21 cellular contexts compared by ENCODE assay signal in the genomic region with DNA sequence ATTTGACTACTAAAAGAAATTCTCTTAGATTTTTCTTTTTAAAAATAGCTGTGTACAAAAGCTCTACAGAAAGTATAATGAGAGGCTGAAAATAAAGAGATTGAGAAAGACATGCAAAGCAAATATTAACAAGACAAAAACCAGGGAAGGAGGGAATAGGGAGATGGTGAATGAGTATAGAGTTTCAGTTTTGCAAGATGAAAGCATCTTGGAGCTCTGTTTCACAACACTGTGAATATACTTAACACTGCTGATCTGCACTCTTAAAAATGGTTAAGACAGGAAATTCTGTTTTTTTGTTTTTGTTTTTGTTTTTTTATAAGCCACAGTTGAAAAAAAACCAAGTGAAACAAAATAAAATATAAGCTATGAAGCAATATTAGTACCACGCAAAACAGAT. TPM values are rescaled to one million over a fixed set of nuclear protein-coding genes. Genes with fewer than 3 reads are reported as not detected.
"Had no signal": no experiment of that assay in that cellular context is flagged by ENCODE, and none has a peak within 500 bp of the region (broad histone marks: within the 10 kb centered on the region; RNA-seq: fewer than 3 reads in every experiment).

No MANE protein-coding gene starts in this region.

- DNase-seq: activated CD4-positive, alpha-beta memory T cell treated with anti-CD3 and anti-CD28 coated beads, Interleukin-2, amount 10 ng/mL, durations not matched to agents 7 days and 5 days; activated CD4-positive, alpha-beta T cell treated with anti-CD3 and anti-CD28 coated beads for 48 hours; activated CD4-positive, CD25-positive, alpha-beta regulatory T cell; activated CD8-positive, alpha-beta memory T cell treated with anti-CD3 and anti-CD28 coated beads, Interleukin-2, amount 10 ng/mL, durations not matched to agents 7 days and 5 days; activated naive CD4-positive, alpha-beta T cell treated with Interleukin-2 at 50 U/mL for 16 hours; cortex of kidney; islet precursor cell; left colon; lower lobe of right lung; right lobe of liver; stimulated activated CD4-positive, alpha-beta T cell treated with anti-CD3 and anti-CD28 coated beads, Interleukin-4, amount 100 ng/mL, for 4 hours; T-helper 9 cell; thyroid gland had no signal

- H3K79me2 ChIP-seq: parathyroid adenoma had no signal

- H3K9me3 Mint-ChIP-seq: activated CD4-positive, alpha-beta memory T cell treated with anti-CD3 and anti-CD28 coated beads, Interleukin-2, amount 10 ng/mL, durations not matched to agents 7 days and 5 days; activated T-helper 2 cell treated with anti-CD3 and anti-CD28 coated beads, Interferon-gamma antibody, Interleukin-2, Interleukin-4, amounts not matched to agents 10 μg/mL and 5 μg/mL and 100 μg/mL, durations not matched to agents 14 hours and 24 hours and 36 hours; stimulated activated memory B cell treated with anti-CD40 and anti-IgM and Interleukin-4, amounts not matched to agents 10 μg/mL and 1 μg/mL and 100 μg/mL, for 72 hours had no signal

- H3K27me3 ChIP-seq: ascending aorta, breast epithelium, hepatocyte, right lobe of liver, thyroid gland had no signal

- H3K9me3 ChIP-seq: ascending aorta, breast epithelium, lower lobe of right lung, right lobe of liver, thyroid gland had no signal

- H3K9ac ChIP-seq: parathyroid adenoma had no signal

- H3K27me3 Mint-ChIP-seq: activated CD4-positive, alpha-beta memory T cell treated with anti-CD3 and anti-CD28 coated beads, Interleukin-2, amount 10 ng/mL, durations not matched to agents 7 days and 5 days; activated CD8-positive, alpha-beta memory T cell treated with anti-CD3 and anti-CD28 coated beads, Interleukin-2, amount 10 ng/mL, durations not matched to agents 7 days and 5 days; stimulated activated memory B cell treated with anti-CD40 and anti-IgM and Interleukin-4, amounts not matched to agents 10 μg/mL and 1 μg/mL and 100 μg/mL, for 72 hours had no signal

- ATAC-seq: activated CD8-positive, alpha-beta memory T cell treated with anti-CD3 and anti-CD28 coated beads, Interleukin-2, amount 10 ng/mL, durations not matched to agents 7 days and 5 days; left colon; lower lobe of right lung; stimulated activated memory B cell treated with anti-CD40 and anti-IgM and Interleukin-4, amounts not matched to agents 10 μg/mL and 1 μg/mL and 100 μg/mL, for 72 hours had no signal

- H3K36me3 ChIP-seq: breast epithelium, right lobe of liver had no signal

- H3K4me2 ChIP-seq: hepatocyte, smooth muscle cell had no signal

- H2AFZ ChIP-seq: hepatocyte, parathyroid adenoma had no signal

- H3K4me3 Mint-ChIP-seq: activated CD4-positive, alpha-beta memory T cell treated with anti-CD3 and anti-CD28 coated beads, Interleukin-2, amount 10 ng/mL, durations not matched to agents 7 days and 5 days; activated CD8-positive, alpha-beta memory T cell treated with anti-CD3 and anti-CD28 coated beads, Interleukin-2, amount 10 ng/mL, durations not matched to agents 7 days and 5 days; nephron; stimulated activated memory B cell treated with anti-CD40 and anti-IgM and Interleukin-4, amounts not matched to agents 10 μg/mL and 1 μg/mL and 100 μg/mL, for 72 hours had no signal

- H3K4me3 ChIP-seq: ascending aorta, breast epithelium, hepatocyte, lower lobe of right lung, right lobe of liver, smooth muscle cell, thyroid gland had no signal

- H3K27ac ChIP-seq: ascending aorta, breast epithelium, hepatocyte, lower lobe of right lung, parathyroid adenoma, right lobe of liver, thyroid gland had no signal

- H3K4me1 ChIP-seq: breast epithelium had no signal

- H3K27ac Mint-ChIP-seq: activated CD4-positive, alpha-beta memory T cell treated with anti-CD3 and anti-CD28 coated beads, Interleukin-2, amount 10 ng/mL, durations not matched to agents 7 days and 5 days; activated CD8-positive, alpha-beta memory T cell treated with anti-CD3 and anti-CD28 coated beads, Interleukin-2, amount 10 ng/mL, durations not matched to agents 7 days and 5 days; activated T-helper 2 cell treated with anti-CD3 and anti-CD28 coated beads, Interferon-gamma antibody, Interleukin-2, Interleukin-4, amounts not matched to agents 10 μg/mL and 5 μg/mL and 100 μg/mL, durations not matched to agents 14 hours and 24 hours and 36 hours; nephron; stimulated activated memory B cell treated with anti-CD40 and anti-IgM and Interleukin-4, amounts not matched to agents 10 μg/mL and 1 μg/mL and 100 μg/mL, for 72 hours had no signal

RNA-seq across cellular contexts. Expression of gene PKNOX2, which starts 58.6 kb away (rescaled TPM):
- total RNA-seq: activated CD4-positive, alpha-beta memory T cell treated with anti-CD3 and anti-CD28 coated beads, Interleukin-2, amount 10 ng/mL, durations not matched to agents 7 days and 5 days; activated CD8-positive, alpha-beta memory T cell treated with anti-CD3 and anti-CD28 coated beads, Interleukin-2, amount 10 ng/mL, durations not matched to agents 7 days and 5 days; activated T-helper 2 cell treated with anti-CD3 and anti-CD28 coated beads, Interferon-gamma antibody, Interleukin-2, Interleukin-4, amounts not matched to agents 10 μg/mL and 5 μg/mL and 100 μg/mL, durations not matched to agents 14 hours and 24 hours and 36 hours had no signal
